Comparison of ENCODE assay signal across 8 cellular contexts in the genomic region with DNA sequence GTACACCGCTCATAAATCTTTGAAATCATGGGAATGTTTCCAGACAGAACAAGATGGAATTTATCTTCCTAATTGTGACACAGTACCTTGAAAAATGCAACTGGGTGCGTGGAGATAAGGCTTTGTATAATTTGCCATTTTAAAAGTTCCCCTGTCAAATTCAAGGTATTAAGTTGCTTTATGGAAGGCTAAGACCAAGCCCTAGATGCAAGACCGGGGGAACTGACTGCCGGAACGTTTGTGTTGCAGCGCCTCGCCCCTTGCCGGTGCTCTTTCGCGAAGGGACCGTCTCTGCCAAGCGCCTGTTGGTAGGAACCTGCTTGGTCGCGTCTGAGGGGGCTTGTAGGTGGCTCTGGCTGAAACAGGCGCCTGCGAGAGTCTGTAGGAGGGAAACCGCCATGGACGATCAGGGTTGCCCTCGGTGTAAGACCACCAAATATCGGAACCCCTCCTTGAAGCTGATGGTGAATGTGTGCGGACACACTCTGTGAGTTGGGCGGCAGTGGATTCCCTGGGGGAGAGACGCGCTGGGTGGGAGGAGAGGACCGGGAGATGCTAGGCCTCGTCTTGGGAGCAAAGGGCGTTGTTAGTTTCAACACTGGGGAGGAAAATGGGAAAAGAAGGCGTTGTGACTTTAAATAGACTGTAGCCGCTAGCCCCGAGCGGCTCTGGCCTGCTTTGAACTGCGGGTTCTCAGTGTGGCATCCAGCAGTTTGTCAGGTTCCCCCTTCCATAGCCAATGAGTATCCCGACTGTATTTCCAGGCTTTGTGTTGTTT. TPM values are rescaled to one million over a fixed set of nuclear protein-coding genes. Genes with fewer than 3 reads are reported as not detected.
DNase-seq lines count a peak whose midpoint lies in the region; ATAC-seq, FAIRE-seq and TF ChIP-seq lines count a peak whose summit lies in the region.

A gene (plus strand): TSS at position 297 of the 778 bp plus-strand sequence. CDS start 102 bp downstream, at position 399.

- POLR2A ChIA-PET in HepG2 (lab: Yijun Ruan, JAX): interaction anchor here (2.3 kb wide), 1 partner anchor 12 kb away, joined by 7 read pairs; no protein-coding TSS in a partner anchor

- CTCF ChIA-PET in HepG2 (lab: Yijun Ruan, JAX; ENCODE audit: low intra/inter-chr PET ratio, low total read pairs): no interaction called here

- TF ChIP-seq RAD21 in HepG2 (CRISPR knock-in tag; IDR thresholded peaks at IDR 0.05): peak; percentile 39

- peak; percentile 42 for TF ChIP-seq CTCF in HepG2 (CRISPR knock-in tag; IDR thresholded peaks at IDR 0.05)

- H3K9me3 ChIP-seq in HepG2 (ENCODE audit: low read length): no peaks in the 10 kb centered on the region

- no peak; a peak in 1 of 4 replicates for TF ChIP-seq EP300 in HepG2 (IDR thresholded peaks at IDR 0.05; ENCODE audit: low read depth in 2 of 2, low read length in 2 of 2)
- TF ChIP-seq EP300 in HepG2 (CRISPR knock-in tag; IDR thresholded peaks at IDR 0.05; ENCODE audit: borderline replicate concordance): peak; percentile 72

- intact Hi-C loops in HepG2 (cut with micrococcal nuclease; ENCODE audit: unreplicated experiment): loop anchor here (1.0 to 5.0 kb wide), 3 partner anchors 10 to 518 kb away; a partner anchor contains a TSS

- 5% methylated on average over 23 of the region's 33 CpGs for WGBS in HepG2 (ENCODE audit: low lambda C conversion rate)

- H3K27ac ChIP-seq in HepG2 (ENCODE audit: extremely low read length, insufficient read depth, low read length): peak within 1 kb of the TSS; percentile 84

- peaks cover 22% of the 10 kb centered on the region for H3K4me1 ChIP-seq in HepG2 (ENCODE audit: insufficient read depth, low read length)

- H3K79me2 ChIP-seq in HepG2 (ENCODE audit: insufficient read depth, low read length): peaks cover 48% of the 10 kb centered on the region

- BruUV-seq in HepG2 (replicated peaks; lab: Mats Ljungman, UMichigan): TSS peak; percentile 73

- DNase-seq in AG20443 (ENCODE audit: low spot score) (peak; percentile 83), NCI-H446 (lab: John Stamatoyannopoulos, UW) (peak; percentile 54 to 86), dedifferentiated amniotic fluid mesenchymal stem cell (ENCODE audit: extremely low spot score) (peak; percentile 85), HepG2 (ENCODE audit: low spot score) (peak; percentile 66)
- peak; percentile 71 for DNase-seq in activated CD4-positive, alpha-beta T cell treated with anti-CD3 and anti-CD28 coated beads for 4 hours
- DNase-seq in stimulated activated CD4-positive, alpha-beta T cell treated with anti-CD3 and anti-CD28 coated beads, Interleukin-4, amount 100 ng/mL, for 1 hour: peak; percentile 79

- in situ Hi-C loops in HepG2 (cut with HindIII; ENCODE audit: extremely low pct_ligation_motif_present, low pct_unique_long_range_greater_than_20kb): no loop called here

- peaks cover 4% of the 10 kb centered on the region for H4K20me1 ChIP-seq in HepG2 (ENCODE audit: insufficient read depth, low read length)

- peak within 1 kb of the TSS; percentile 82 for H3K9ac ChIP-seq in HepG2 (ENCODE audit: insufficient read depth, low read depth, low read length)

- no peaks in the 10 kb centered on the region; a peak in 1 of 5 replicates for H3K27me3 ChIP-seq in HepG2 (ENCODE audit: control insufficient read depth in 1 of 2, insufficient read depth in 2 of 2, low read length in 2 of 2)

- peak within 1 kb of the TSS; percentile 86 to 97 (median 95) for H3K4me3 ChIP-seq in HepG2 (replicated peaks in 1 of 3; ENCODE audit: insufficient read depth in 1 of 3, low read depth in 2 of 3, low read length in 3 of 3)

- H3K4me2 ChIP-seq in HepG2 (ENCODE audit: low read depth, low read length): peak within 1 kb of the TSS; percentile 88

- peak within 1 kb of the TSS; percentile 97 for H2AFZ ChIP-seq in HepG2 (ENCODE audit: low read length)

- H3K36me3 ChIP-seq in HepG2 (replicated peaks in 1 of 2; ENCODE audit: control insufficient read depth in 1 of 2, insufficient read depth in 2 of 2, low read length in 2 of 2): no peaks in the 10 kb centered on the region

- FAIRE-seq in HepG2 (lab: Jason Lieb, UNC): peak; percentile 70

- TF ChIP-seq POLR2A in HepG2 (IDR thresholded peaks at IDR 0.05; ENCODE audit: insufficient read depth in 1 of 2, low read depth in 2 of 2, low read length in 2 of 2): peak; percentile 84 to 87

- ATAC-seq in GM19023 (IDR thresholded peaks at IDR 0.05; ENCODE audit: unreplicated experiment) (peak; percentile 96), HG03342 (IDR thresholded peaks at IDR 0.05; ENCODE audit: unreplicated experiment) (peak; percentile 93), HepG2 (peak; percentile 98)

TF ChIP-seq in HepG2, 621 proteins besides CTCF, POLR2A, EP300 and RAD21 (continues in another document):
- TF ChIP-seq, protein P1, sequence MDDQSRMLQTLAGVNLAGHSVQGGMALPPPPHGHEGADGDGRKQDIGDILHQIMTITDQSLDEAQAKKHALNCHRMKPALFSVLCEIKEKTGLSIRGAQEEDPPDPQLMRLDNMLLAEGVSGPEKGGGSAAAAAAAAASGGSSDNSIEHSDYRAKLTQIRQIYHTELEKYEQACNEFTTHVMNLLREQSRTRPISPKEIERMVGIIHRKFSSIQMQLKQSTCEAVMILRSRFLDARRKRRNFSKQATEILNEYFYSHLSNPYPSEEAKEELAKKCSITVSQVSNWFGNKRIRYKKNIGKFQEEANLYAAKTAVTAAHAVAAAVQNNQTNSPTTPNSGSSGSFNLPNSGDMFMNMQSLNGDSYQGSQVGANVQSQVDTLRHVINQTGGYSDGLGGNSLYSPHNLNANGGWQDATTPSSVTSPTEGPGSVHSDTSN (CRISPR knock-in tag; IDR thresholded peaks at IDR 0.05; ENCODE audit: borderline replicate concordance): no peak
- TF ChIP-seq SRSF9 (IDR thresholded peaks at IDR 0.05; ENCODE audit: borderline replicate concordance, insufficient read depth, low read depth, low read length, poor library complexity, severe bottlenecking): no peak
- TF ChIP-seq ZNF614 (CRISPR knock-in tag; IDR thresholded peaks at IDR 0.05; ENCODE audit: borderline replicate concordance): peak; percentile 89
- peak; percentile 92; the same call in 1 of the 2 replicates for TF ChIP-seq MIER3 (CRISPR knock-in tag; IDR thresholded peaks at IDR 0.05; ENCODE audit: borderline replicate concordance)
- TF ChIP-seq GPN1 (CRISPR knock-in tag; IDR thresholded peaks at IDR 0.05; ENCODE audit: borderline replicate concordance): 0 out of 2 replicates have a peak, but pooled peaks have one; percentile 70
- TF ChIP-seq WIZ (CRISPR knock-in tag; IDR thresholded peaks at IDR 0.05): 0 out of 2 replicates have a peak, but pooled peaks have one; percentile 28
- peak; percentile 55; the same call in 1 of the 2 replicates for TF ChIP-seq CBFB (CRISPR knock-in tag; IDR thresholded peaks at IDR 0.05)
- peak; percentile 79 for TF ChIP-seq ZNF816 (CRISPR knock-in tag; IDR thresholded peaks at IDR 0.05; ENCODE audit: borderline replicate concordance)

RNA-seq across cellular contexts. Expression of the gene that starts here (rescaled TPM):
- total RNA-seq in HepG2 (2016; rRNA removed; fragmentation: Illumina TruSeq; extraction: Trizol): 94.8 and 130 TPM in 2 replicates
- total RNA-seq in HepG2 (2016; cell fraction: cytosol; rRNA removed; fragmentation: Illumina TruSeq; extraction: Trizol; ENCODE audit: low read depth): 60.3 and 68.8 TPM in 2 replicates
- total RNA-seq in HepG2 (2016; cell fraction: insoluble cytoplasmic fraction; rRNA removed; fragmentation: Illumina TruSeq; extraction: Trizol): 93.8 and 135 TPM in 2 replicates
- 31.2 and 38.1 TPM in 2 replicates for total RNA-seq in HepG2 (2016; cell fraction: membrane; rRNA removed; fragmentation: Illumina TruSeq; extraction: Trizol)
- total RNA-seq in HepG2 (2016; cell fraction: nucleus; rRNA removed; fragmentation: Illumina TruSeq; extraction: Trizol): 93.5 and 99.8 TPM in 2 replicates
- polyA plus RNA-seq in HepG2 (2011; rRNA removed): 45.8 and 49.2 TPM in 2 replicates
- polyA plus RNA-seq in HepG2 (2011; cell fraction: cytosol; rRNA removed): 31.1 and 41.1 TPM in 2 replicates
- polyA plus RNA-seq in HepG2 (2011; cell fraction: nucleus; rRNA removed): 15.4 and 16.3 TPM in 2 replicates
- 41.3 and 44.6 TPM in 2 replicates for polyA plus RNA-seq in HepG2 (2012)
- polyA plus RNA-seq in HepG2 (2016; cell fraction: cytosol; fragmentation: Illumina TruSeq; extraction: Trizol; ENCODE audit: low read depth): 8.7 and 10.2 TPM in 2 replicates
- 107 and 116 TPM in 2 replicates for polyA plus RNA-seq in HepG2 (2016; cell fraction: insoluble cytoplasmic fraction; fragmentation: Illumina TruSeq; extraction: Trizol; ENCODE audit: low read depth)
- polyA plus RNA-seq in HepG2 (2016; cell fraction: membrane; fragmentation: Illumina TruSeq; extraction: Trizol; ENCODE audit: low read depth): 12.3 and 12.4 TPM in 2 replicates
- 39.6 and 40.0 TPM in 2 replicates for polyA plus RNA-seq in HepG2 (2016; cell fraction: nucleus; fragmentation: Illumina TruSeq; extraction: Trizol; ENCODE audit: insufficient read depth, low read depth)
- polyA minus RNA-seq in HepG2 (2011; rRNA and poly(A)+ RNA removed; ENCODE audit: low replicate concordance): 20.6 and 44.6 TPM in 2 replicates
- polyA minus RNA-seq in HepG2 (2011; cell fraction: cytosol; rRNA and poly(A)+ RNA removed): 24.3 and 30.5 TPM in 2 replicates
- 113 and 135 TPM in 2 replicates for polyA minus RNA-seq in HepG2 (2011; cell fraction: nucleus; rRNA and poly(A)+ RNA removed)

Comparison
In these comparisons a context has a peak if more than half of its experiments do, and no peak if none do; other contexts are left out.
1. Peak in every context shown above with its lines: DNase-seq, ATAC-seq, H3K4me3 ChIP-seq and H3K27ac ChIP-seq.